ENCODE assay signal across 1 cellular context in the genomic region with DNA sequence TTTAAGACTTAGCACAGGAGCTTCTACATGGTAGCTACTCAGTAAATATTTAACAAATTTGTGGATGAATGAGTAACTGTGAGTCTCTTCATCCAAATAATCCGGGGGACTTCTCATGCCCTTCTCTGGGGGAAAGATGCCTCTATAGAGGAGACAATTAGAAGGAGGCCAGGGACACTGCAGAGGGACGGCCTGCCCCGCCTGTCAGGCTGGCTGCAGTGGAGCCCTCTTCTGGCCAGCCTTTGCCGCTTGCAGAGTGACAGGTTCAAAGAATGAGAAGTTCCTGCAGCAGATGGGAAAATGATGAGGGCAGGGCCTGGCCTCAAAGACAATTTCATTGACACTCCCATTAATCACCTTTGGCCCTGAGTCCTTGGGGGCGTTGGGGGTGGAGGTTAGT.
TF ChIP-seq lines count a peak whose summit lies in the region.

No MANE protein-coding gene starts in this region.

TF ChIP-seq in HCT116, 20 proteins besides CTCF, POLR2A, EP300 and RAD21 (continued from another document):
- TF ChIP-seq POLR2AphosphoS5 (IDR thresholded peaks at IDR 0.05; ENCODE audit: low read depth, low read length) (no peak), YY1 (IDR thresholded peaks at IDR 0.05; ENCODE audit: extremely low read depth, insufficient replicate concordance, low read depth, low read length) (no peak), ATF3 (IDR thresholded peaks at IDR 0.05) (no peak), SRF (IDR thresholded peaks at IDR 0.05; ENCODE audit: low read depth) (no peak), TCF7L2 (IDR thresholded peaks at IDR 0.05; ENCODE audit: borderline replicate concordance, extremely low read depth, insufficient read depth, insufficient read length) (no peak), ZNF274 (IDR thresholded peaks at IDR 0.05; ENCODE audit: low read depth, low read length) (no peak), EZH2 (IDR thresholded peaks at IDR 0.05) (no peak), SP1 (IDR thresholded peaks at IDR 0.05; ENCODE audit: low read depth) (no peak), EZH2phosphoT487 (IDR thresholded peaks at IDR 0.05; ENCODE audit: borderline replicate concordance) (no peak)
TF ChIP-seq in HCT116: peak in this region for 0.
